In the genomic region with DNA sequence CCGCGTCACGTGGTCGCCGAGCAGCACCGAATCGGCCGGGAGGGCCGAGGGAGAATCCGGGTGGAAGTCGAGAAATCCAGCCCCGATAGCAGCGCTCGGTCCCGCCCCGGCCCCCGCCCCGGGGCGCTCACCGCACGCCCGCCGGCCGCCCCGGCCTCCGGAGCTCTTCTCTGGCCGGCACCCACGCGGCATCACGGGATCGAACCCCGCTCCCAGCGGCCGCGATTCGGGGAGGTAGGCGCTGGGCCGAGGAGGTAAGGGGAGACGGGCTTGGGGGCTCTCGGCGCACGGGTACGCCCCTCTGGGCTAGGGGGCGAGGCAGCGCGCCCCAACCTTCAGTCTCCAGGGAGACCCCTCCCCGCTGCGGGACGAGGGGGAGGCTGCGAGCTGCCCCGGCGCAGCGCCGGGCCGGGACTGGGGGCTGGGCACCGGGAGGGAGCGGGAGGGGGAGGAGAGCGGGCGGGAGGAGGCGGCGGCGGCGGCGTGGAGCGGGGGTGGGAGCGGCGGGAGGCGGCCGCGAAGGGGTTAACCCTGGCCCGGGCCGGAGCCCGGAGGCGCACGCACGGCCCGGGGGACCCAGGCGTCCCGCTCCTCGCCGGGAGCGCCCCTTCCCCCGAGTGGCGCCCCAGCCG, we compare ENCODE assay signal across 8 cellular contexts. TPM values are rescaled to one million over a fixed set of nuclear protein-coding genes. Genes with fewer than 3 reads are reported as not detected.
DNase-seq lines count a peak whose midpoint lies in the region; ATAC-seq, FAIRE-seq and TF ChIP-seq lines count a peak whose summit lies in the region.

No MANE protein-coding gene starts in this region.

- H3K4me3 ChIP-seq in A549 (peak overlapping the region; percentile 87), PC-9 (peak overlapping the region; percentile 99), astrocyte (ENCODE audit: insufficient read depth, low read depth, low read length) (peak overlapping the region; percentile 82), iPS DF 6.9 (ENCODE audit: low read length) (peak overlapping the region; percentile 71), gastrocnemius medialis (peak overlapping the region; percentile 80 to 100 (median 94))

- H3F3A ChIP-seq in PC-9 (ENCODE audit: insufficient read depth, low read depth): peaks cover 8% of the 10 kb centered on the region; the same call in 1 of the 2 replicates

- H3K4me1 Mint-ChIP-seq in astrocyte (ENCODE audit: low read depth, unreplicated experiment): peaks cover 52% of the 10 kb centered on the region

- TF ChIP-seq EP300 in A549 (IDR thresholded peaks at IDR 0.05): no peak

- H3K36me3 ChIP-seq in PC-9 (ENCODE audit: low read depth): no peaks in the 10 kb centered on the region
- no peaks in the 10 kb centered on the region for H3K36me3 ChIP-seq in astrocyte (ENCODE audit: insufficient read depth, low read length)
- H3K36me3 ChIP-seq in iPS DF 6.9 (ENCODE audit: control insufficient read depth, insufficient read depth, low read length): no peaks in the 10 kb centered on the region
- H3K36me3 ChIP-seq in gastrocnemius medialis: no peaks in the 10 kb centered on the region

- no peak overlapping the region for H3K27ac Mint-ChIP-seq in astrocyte (ENCODE audit: unreplicated experiment)

- H3K36me3 Mint-ChIP-seq in astrocyte (ENCODE audit: low read depth, unreplicated experiment): peaks cover 9% of the 10 kb centered on the region

- H3K9me2 ChIP-seq in PC-9 (ENCODE audit: insufficient read depth): no peaks in the 10 kb centered on the region

- H3K4me1 ChIP-seq in A549 (peaks cover 46% of the 10 kb centered on the region), PC-9 (replicated peaks; ENCODE audit: insufficient read depth) (peaks cover 35% of the 10 kb centered on the region), astrocyte (ENCODE audit: insufficient read depth, low read length) (peaks cover 47% of the 10 kb centered on the region), iPS DF 6.9 (ENCODE audit: control insufficient read depth, insufficient read depth, low read length) (peaks cover 10% of the 10 kb centered on the region; the same call in 1 of the 2 replicates), gastrocnemius medialis (peaks cover 41 to 42% of the 10 kb centered on the region in 2 donors)

- H3K27me3 Mint-ChIP-seq in astrocyte (ENCODE audit: low read depth, unreplicated experiment): no peaks in the 10 kb centered on the region

- H3K4me2 ChIP-seq in A549 (peak overlapping the region; percentile 67), PC-9 (peak overlapping the region; percentile 80), astrocyte (ENCODE audit: low read length) (peak overlapping the region; percentile 96)

- FAIRE-seq in A549 (lab: Jason Lieb, UNC) (no peak), astrocyte (lab: Jason Lieb, UNC) (no peak)

- H3K9ac ChIP-seq in astrocyte (ENCODE audit: low read length): peak overlapping the region; percentile 98

- H2AFZ ChIP-seq in PC-9: peak overlapping the region; percentile 95
- H2AFZ ChIP-seq in astrocyte (ENCODE audit: low read depth, low read length): no peak overlapping the region

- H3K27me3 ChIP-seq in PC-9 (ENCODE audit: insufficient read depth, low read depth): no peaks in the 10 kb centered on the region
- no peaks in the 10 kb centered on the region for H3K27me3 ChIP-seq in astrocyte (ENCODE audit: insufficient read depth, low read length)
- H3K27me3 ChIP-seq in iPS DF 6.9 (ENCODE audit: control insufficient read depth, insufficient read depth, low read length): no peaks in the 10 kb centered on the region
- no peaks in the 10 kb centered on the region for H3K27me3 ChIP-seq in gastrocnemius medialis

- no peaks in the 10 kb centered on the region for H3K9me3 Mint-ChIP-seq in astrocyte (ENCODE audit: unreplicated experiment)

- WGBS in A549 (ENCODE audit: missing lambda C conversion rate): 0% methylated on average over 8 of the region's 85 CpGs
- WGBS in iPS DF 6.9 (ENCODE audit: insufficient coverage, insufficient read length): no CpG with 5 or more reads among the region's 85 CpGs

- H4K20me1 ChIP-seq in PC-9 (ENCODE audit: insufficient read depth): peaks cover 36% of the 10 kb centered on the region
- peaks cover 40% of the 10 kb centered on the region for H4K20me1 ChIP-seq in astrocyte (ENCODE audit: insufficient read depth, low read length)

- peak; percentile 9; the same call in 1 of the 2 replicates for TF ChIP-seq POLR2A in A549 (IDR thresholded peaks at IDR 0.05; ENCODE audit: low read length)
- TF ChIP-seq POLR2A in gastrocnemius medialis (IDR thresholded peaks at IDR 0.05): peak; percentile 62 to 64

- CTCF ChIA-PET in A549 (lab: Yijun Ruan, JAX): interaction anchor here (0.5 to 33.5 kb wide), 4 partner anchors 8 to 59 kb away, joined by 3 to 439 read pairs (median 10); a partner anchor contains a TSS
- CTCF ChIA-PET in PC-9 (lab: Charles Lee): no interaction called here

- POLR2A ChIA-PET in A549 (lab: Yijun Ruan, JAX) (interaction anchor here (1.0 to 1.3 kb wide), 6 partner anchors 12 to 37 kb away, joined by 3 to 9 read pairs (median 4); no protein-coding TSS in a partner anchor), PC-9 (lab: Charles Lee; ENCODE audit: unreplicated experiment) (interaction anchor here (0.8 kb wide), 1 partner anchor 12 kb away, joined by 3 read pairs; no protein-coding TSS in a partner anchor)

- no TSS peak for BruUV-seq in PC-9 (replicated peaks; lab: Mats Ljungman, UMichigan)

- DNase-seq in A549 (ENCODE audit: low read depth in 1 of 2, low spot score in 1 of 2) (peak; percentile 48 to 82), PC-9 (peak in 1 of 2 experiments; percentile 56), astrocyte (ENCODE audit: low read depth) (no peak), iPS DF 6.9 (ENCODE audit: low read depth, low spot score) (no peak), gastrocnemius medialis (peak in 1 of 2 donors; percentile 50), NK-92 (lab: John Stamatoyannopoulos, UW; ENCODE audit: unreplicated experiment) (no peak)

- TF ChIP-seq CTCF in A549 (IDR thresholded peaks at IDR 0.05) (no peak), PC-9 (conservative IDR thresholded peaks at IDR 0.05) (no peak), astrocyte (IDR thresholded peaks at IDR 0.05; ENCODE audit: insufficient read depth, low read depth, low read length) (no peak), gastrocnemius medialis (IDR thresholded peaks at IDR 0.05 in 4 of 5, conservative IDR thresholded peaks at IDR 0.05 in 1 of 5) (no peak)

- H3K79me2 ChIP-seq in PC-9 (ENCODE audit: low read depth) (peaks cover 44% of the 10 kb centered on the region), astrocyte (ENCODE audit: insufficient read depth, low read length) (peaks cover 65% of the 10 kb centered on the region)

- peak overlapping the region; percentile 85 for H3K4me3 Mint-ChIP-seq in astrocyte (ENCODE audit: unreplicated experiment)

- H3K27ac ChIP-seq in A549 (peak overlapping the region; percentile 98 to 100), PC-9 (peak overlapping the region; percentile 73), astrocyte (ENCODE audit: low read depth, low read length) (peak overlapping the region; percentile 95), iPS DF 6.9 (ENCODE audit: low read length) (no peak overlapping the region), gastrocnemius medialis (peak overlapping the region; percentile 83 to 98 (median 95))

- no peaks in the 10 kb centered on the region for H3K9me3 ChIP-seq in A549
- H3K9me3 ChIP-seq in PC-9 (ENCODE audit: insufficient read depth, low read depth): no peaks in the 10 kb centered on the region
- no peaks in the 10 kb centered on the region for H3K9me3 ChIP-seq in astrocyte (ENCODE audit: insufficient read depth, low read depth, low read length)
- H3K9me3 ChIP-seq in iPS DF 6.9 (ENCODE audit: control insufficient read depth, insufficient read depth, low read length): no peaks in the 10 kb centered on the region
- no peaks in the 10 kb centered on the region for H3K9me3 ChIP-seq in gastrocnemius medialis

- TF ChIP-seq RAD21 in A549 (conservative IDR thresholded peaks at IDR 0.05 in 1 of 2, IDR thresholded peaks at IDR 0.05 in 1 of 2): no peak

- in situ Hi-C loops in gastrocnemius medialis (cut with MboI; ENCODE audit: low sequenced_read_pairs in 4 of 4): no loop called here

- intact Hi-C loops in PC-9 (cut with micrococcal nuclease; ENCODE audit: unreplicated experiment) (loop anchor here (1.0 to 5.0 kb wide), 3 partner anchors 12 to 156 kb away; a partner anchor contains a TSS), gastrocnemius medialis (cut with DNase I; ENCODE audit: low total_unique reads) (loop anchor here (2.0 kb wide), 2 partner anchors 25 to 39 kb away; no protein-coding TSS in a partner anchor)

- ATAC-seq in A549: peak; percentile 61 to 65
- peak; percentile 20 for ATAC-seq in GM19023 (IDR thresholded peaks at IDR 0.05; ENCODE audit: unreplicated experiment)
- peak; percentile 43 to 51 for ATAC-seq in gastrocnemius medialis
- no peak for ATAC-seq in GM21447 (IDR thresholded peaks at IDR 0.05; ENCODE audit: unreplicated experiment)

TF ChIP-seq in A549, 52 proteins besides CTCF, POLR2A, EP300 and RAD21 (continues in another document):
- TF ChIP-seq, protein P1, sequence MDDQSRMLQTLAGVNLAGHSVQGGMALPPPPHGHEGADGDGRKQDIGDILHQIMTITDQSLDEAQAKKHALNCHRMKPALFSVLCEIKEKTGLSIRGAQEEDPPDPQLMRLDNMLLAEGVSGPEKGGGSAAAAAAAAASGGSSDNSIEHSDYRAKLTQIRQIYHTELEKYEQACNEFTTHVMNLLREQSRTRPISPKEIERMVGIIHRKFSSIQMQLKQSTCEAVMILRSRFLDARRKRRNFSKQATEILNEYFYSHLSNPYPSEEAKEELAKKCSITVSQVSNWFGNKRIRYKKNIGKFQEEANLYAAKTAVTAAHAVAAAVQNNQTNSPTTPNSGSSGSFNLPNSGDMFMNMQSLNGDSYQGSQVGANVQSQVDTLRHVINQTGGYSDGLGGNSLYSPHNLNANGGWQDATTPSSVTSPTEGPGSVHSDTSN (IDR thresholded peaks at IDR 0.05): no peak
- no peak for TF ChIP-seq EHMT2 (IDR thresholded peaks at IDR 0.05; ENCODE audit: low read depth)
- TF ChIP-seq CBX8 (IDR thresholded peaks at IDR 0.05): no peak

RNA-seq across cellular contexts. Expression of a gene that starts 22.0 kb away (rescaled TPM):
- polyA plus RNA-seq in A549 (2011; rRNA removed) (24.4 and 27.7 TPM in 2 replicates), A549 (2017; fragmentation: RNase III; extraction: RNeasy Plus Mini Kit Qiagen cat#74134 plus additional on column Dnase treatment) (50.8 to 59.7 TPM (median 55.8 TPM) in 3 replicates)
- 28.2 and 45.6 TPM in 2 replicates for polyA plus RNA-seq in A549 (2012; cell fraction: cytosol; rRNA removed)
- 70.2 and 91.2 TPM in 2 replicates for polyA plus RNA-seq in A549 (2012; cell fraction: nucleus; rRNA removed)
- 37.2 and 50.7 TPM in 2 replicates for polyA minus RNA-seq in A549 (2011; rRNA and poly(A)+ RNA removed)
- total RNA-seq in PC-9 (2021) (94.3 and 100.0 TPM in 2 replicates), astrocyte (293 and 321 TPM in 2 replicates), gastrocnemius medialis (10 to 100 TPM; 36.1 to 70.5 (median 50.5) TPM)

RNA-seq across cellular contexts. Expression of a gene that starts 36.3 kb away (rescaled TPM):
- polyA plus RNA-seq in A549 (2011; rRNA removed): 3,799 and 4,312 TPM in 2 replicates
- polyA plus RNA-seq in A549 (2012; cell fraction: cytosol; rRNA removed): 5,803 and 7,483 TPM in 2 replicates
- 1,682 and 2,988 TPM in 2 replicates for polyA plus RNA-seq in A549 (2012; cell fraction: nucleus; rRNA removed)
- polyA plus RNA-seq in A549 (2017; fragmentation: RNase III; extraction: RNeasy Plus Mini Kit Qiagen cat#74134 plus additional on column Dnase treatment): 3,127 to 3,794 TPM (median 3,716 TPM) in 3 replicates
- polyA minus RNA-seq in A549 (2011; rRNA and poly(A)+ RNA removed): 949 and 1,168 TPM in 2 replicates
- total RNA-seq in PC-9 (2021): 2,907 and 3,838 TPM in 2 replicates
- 1,823 and 2,054 TPM in 2 replicates for total RNA-seq in astrocyte
- total RNA-seq in gastrocnemius medialis: 1,000 to 10,000 TPM; 1,865 to 2,215 (median 2,024) TPM

Comparison
In these comparisons a context has a peak if more than half of its experiments do, and no peak if none do; other contexts are left out.
1. DNase-seq: peak in A549 (2 of 2); none in astrocyte (single experiment), iPS DF 6.9 (single experiment) and NK-92 (single experiment).
2. Peak in every context shown above with its lines, with median percentiles within 50 percentile points of each other: H3K4me2 ChIP-seq and H3K4me3 ChIP-seq.